ENCODE assay signal across 21 cellular contexts in the genomic region with DNA sequence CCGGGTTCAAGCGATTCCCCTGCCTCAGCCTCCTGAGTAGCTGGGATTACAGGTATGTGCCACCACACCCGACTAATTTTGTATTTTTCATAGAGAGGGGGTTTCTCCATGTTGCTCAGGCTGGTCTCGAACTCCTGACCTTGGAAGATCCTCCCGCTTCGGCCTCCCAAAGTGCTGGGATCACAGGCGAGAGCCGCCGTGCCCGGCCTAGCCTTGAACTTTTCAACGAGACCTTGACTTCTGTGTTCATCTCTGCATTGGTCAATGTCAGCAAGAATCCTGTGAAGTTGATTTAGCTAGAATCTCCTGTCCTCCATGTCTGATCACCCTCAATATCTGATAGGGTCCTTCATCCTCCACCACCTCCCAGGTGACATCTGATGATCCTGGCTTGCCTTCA.
DNase-seq lines count a peak whose midpoint lies in the region; ATAC-seq, FAIRE-seq and TF ChIP-seq lines count a peak whose summit lies in the region.
"Had no signal": no experiment of that assay in that cellular context is flagged by ENCODE, and none has a peak within 500 bp of the region (broad histone marks: within the 10 kb centered on the region; RNA-seq: fewer than 3 reads in every experiment).

No MANE protein-coding gene starts in this region.

- peak overlapping the region; percentile 40 to 80 for H3K27ac ChIP-seq in coronary artery
- H3K27ac ChIP-seq in muscle layer of colon (ENCODE audit: low read depth, low read length), result peak overlapping the region; percentile 5
- H3K27ac ChIP-seq: C4-2B, HL-60 had no signal

- ATAC-seq in stimulated activated naive B cell treated with anti-CD40 and anti-IgM and Interleukin-4, amounts not matched to agents 10 μg/mL and 1 μg/mL and 100 μg/mL, for 72 hours (replicated peaks), result no peak
- ATAC-seq: GM23338, HCT116 had no signal

- H3K27me3 ChIP-seq in muscle layer of colon (ENCODE audit: control insufficient read depth in 1 of 2, insufficient read depth in 2 of 2, low read length in 2 of 2), result no peaks in the 10 kb centered on the region
- H3K27me3 ChIP-seq in HAP-1 (ENCODE audit: low read depth), result no peaks in the 10 kb centered on the region
- H3K27me3 ChIP-seq: BE2C had no signal

- in situ Hi-C loops in HAP-1 (cut with MboI; ENCODE audit: low sequenced_read_pairs), result no loop called here

- no peak for FAIRE-seq in D721Med (lab: Jason Lieb, UNC)
- FAIRE-seq: A204.1, H54 had no signal

- H3K9ac ChIP-seq in muscle layer of colon (ENCODE audit: low read length), result no peak overlapping the region

- H3K4me1 ChIP-seq in muscle layer of colon (ENCODE audit: insufficient read depth, low read length) (peaks cover 14% of the 10 kb centered on the region), HAP-1 (no peaks in the 10 kb centered on the region)
- H3K4me1 ChIP-seq: BE2C, Caco-2 had no signal

- H3K4me3 ChIP-seq in coronary artery (no peak overlapping the region), muscle layer of colon (ENCODE audit: low read depth in 1 of 2, low read length in 2 of 2) (no peak overlapping the region), HAP-1 (no peak overlapping the region)
- H3K4me3 ChIP-seq: GM23338 had no signal

- no peak overlapping the region for H3K4me3 Mint-ChIP-seq in stimulated activated naive B cell treated with anti-CD40 and anti-IgM and Interleukin-4, amounts not matched to agents 10 μg/mL and 1 μg/mL and 100 μg/mL, for 72 hours
- H3K4me3 Mint-ChIP-seq: CD4-positive, alpha-beta T cell; GM23338; HFFc6 had no signal

- H3K9me3 Mint-ChIP-seq in stimulated activated naive B cell treated with anti-CD40 and anti-IgM and Interleukin-4, amounts not matched to agents 10 μg/mL and 1 μg/mL and 100 μg/mL, for 72 hours, result no peaks in the 10 kb centered on the region
- H3K9me3 Mint-ChIP-seq: CD4-positive, alpha-beta T cell; GM23338; HFFc6 had no signal

- peaks cover 12 to 20% of the 10 kb centered on the region in 2 donors for H3K4me1 Mint-ChIP-seq in stimulated activated naive B cell treated with anti-CD40 and anti-IgM and Interleukin-4, amounts not matched to agents 10 μg/mL and 1 μg/mL and 100 μg/mL, for 72 hours

- TF ChIP-seq CTCF in coronary artery (IDR thresholded peaks at IDR 0.05), result no peak
- no peak for TF ChIP-seq CTCF in D721Med (IDR thresholded peaks at IDR 0.05; ENCODE audit: insufficient read depth, missing control alignments)

- no peaks in the 10 kb centered on the region for H3K36me3 Mint-ChIP-seq in stimulated activated naive B cell treated with anti-CD40 and anti-IgM and Interleukin-4, amounts not matched to agents 10 μg/mL and 1 μg/mL and 100 μg/mL, for 72 hours

- H3K9me3 ChIP-seq in muscle layer of colon (ENCODE audit: low read length) (no peaks in the 10 kb centered on the region), HAP-1 (no peaks in the 10 kb centered on the region)
- H3K9me3 ChIP-seq: BE2C, Caco-2 had no signal

- no peak for DNase-seq in coronary artery (ENCODE audit: low spot score)
- no peak for DNase-seq in stimulated activated naive B cell treated with anti-CD40 and anti-IgM and Interleukin-4, amounts not matched to agents 10 μg/mL and 1 μg/mL and 100 μg/mL, for 72 hours
- DNase-seq in NCI-H510A treated with DMSO at 0.1 percent for 48 hours (lab: John Stamatoyannopoulos, UW), result no peak
- no peak for DNase-seq in HAP-1 (ENCODE audit: low spot score in 2 of 2)
- no peak for DNase-seq in UCSD-AML1 (lab: John Stamatoyannopoulos, UW; ENCODE audit: unreplicated experiment)
- DNase-seq in D721Med (ENCODE audit: insufficient read length, low spot score), result no peak
- DNase-seq: ACHN; BE2C; Caco-2; CD4-positive, alpha-beta T cell; DMS79 treated with DMSO at 0.1 percent for 48 hours; GF-D8; IMR-90 had no signal

- peak overlapping the region; percentile 48 for H3K27ac Mint-ChIP-seq in stimulated activated naive B cell treated with anti-CD40 and anti-IgM and Interleukin-4, amounts not matched to agents 10 μg/mL and 1 μg/mL and 100 μg/mL, for 72 hours
- H3K27ac Mint-ChIP-seq: CD4-positive, alpha-beta T cell; GM23338; HFFc6 had no signal

- no peaks in the 10 kb centered on the region for H3K27me3 Mint-ChIP-seq in stimulated activated naive B cell treated with anti-CD40 and anti-IgM and Interleukin-4, amounts not matched to agents 10 μg/mL and 1 μg/mL and 100 μg/mL, for 72 hours

- no peaks in the 10 kb centered on the region for H3K36me3 ChIP-seq in muscle layer of colon (ENCODE audit: insufficient read depth, low read length)
- no peaks in the 10 kb centered on the region; the same call in 1 of the 2 replicates for H3K36me3 ChIP-seq in HAP-1 (replicated peaks)
- H3K36me3 ChIP-seq: BE2C had no signal
